Comparison of ENCODE assay signal across 1 cellular context in genomic region chr22:46823654-46824053, GRCh38.
TF ChIP-seq lines count a peak whose summit lies in the region.

No MANE protein-coding gene starts in this region.

TF ChIP-seq in H1, 55 proteins besides CTCF, POLR2A, EP300 and RAD21 (continued from another document):
- TF ChIP-seq RNF2 (IDR thresholded peaks at IDR 0.05; ENCODE audit: borderline replicate concordance, low read depth, low read length, missing control alignments, poor library complexity, severe bottlenecking) (no peak), HDAC2 (IDR thresholded peaks at IDR 0.05; ENCODE audit: borderline replicate concordance in 1 of 2, low read depth in 2 of 2, low read length in 2 of 2) (no peak), CHD7 (IDR thresholded peaks at IDR 0.05; ENCODE audit: insufficient replicate concordance, low read length) (no peak), MAFK (IDR thresholded peaks at IDR 0.05; ENCODE audit: low read depth, low read length) (no peak), JUN (IDR thresholded peaks at IDR 0.05; ENCODE audit: low read depth, low read length) (no peak), TAF7 (optimal IDR thresholded peaks at IDR 0.05; ENCODE audit: borderline replicate concordance, low read depth, low read length) (no peak), USF2 (IDR thresholded peaks at IDR 0.05; ENCODE audit: low read length) (no peak), RXRA (IDR thresholded peaks at IDR 0.05; ENCODE audit: insufficient read depth, low read depth, low read length) (no peak), SP2 (IDR thresholded peaks at IDR 0.05; ENCODE audit: low read length) (no peak), SRF (IDR thresholded peaks at IDR 0.05; ENCODE audit: low read depth, low read length) (no peak), KDM5A (IDR thresholded peaks at IDR 0.05; ENCODE audit: low read length) (no peak), ATF3 (IDR thresholded peaks at IDR 0.05; ENCODE audit: insufficient read depth, low read depth, low read length) (no peak), BACH1 (IDR thresholded peaks at IDR 0.05; ENCODE audit: low read length) (no peak), NANOG (IDR thresholded peaks at IDR 0.05; ENCODE audit: insufficient read depth, low read depth, low read length, poor library complexity, severe bottlenecking) (no peak), TEAD4 (IDR thresholded peaks at IDR 0.05; ENCODE audit: low read depth, low read length) (no peak), POLR2AphosphoS5 (IDR thresholded peaks at IDR 0.05; ENCODE audit: low read depth, low read length) (no peak), FOSL1 (IDR thresholded peaks at IDR 0.05; ENCODE audit: insufficient read depth, low read depth, low read length) (no peak)
